Comparison of ENCODE assay signal across 29 cellular contexts in the genomic region with DNA sequence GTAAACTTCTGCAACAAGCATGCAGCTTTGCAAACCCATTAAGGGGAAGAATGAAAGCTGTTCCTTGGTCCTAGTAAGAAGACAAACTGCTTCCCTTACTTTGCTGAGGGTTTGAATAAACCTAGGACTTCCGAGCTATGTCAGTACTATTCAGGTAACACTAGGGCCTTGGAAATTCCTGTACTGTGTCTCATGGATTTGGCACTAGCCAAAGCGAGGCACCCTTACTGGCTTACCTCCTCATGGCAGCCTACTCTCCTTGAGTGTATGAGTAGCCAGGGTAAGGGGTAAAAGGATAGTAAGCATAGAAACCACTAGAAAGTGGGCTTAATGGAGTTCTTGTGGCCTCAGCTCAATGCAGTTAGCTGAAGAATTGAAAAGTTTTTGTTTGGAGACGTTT.
"Had no signal": no experiment of that assay in that cellular context is flagged by ENCODE, and none has a peak within 500 bp of the region (broad histone marks: within the 10 kb centered on the region; RNA-seq: fewer than 3 reads in every experiment).

No MANE protein-coding gene starts in this region.

- H3K27me3 Mint-ChIP-seq: activated B cell treated with CpG ODN at 0.5 μM for 24 hours; activated naive CD4-positive, alpha-beta T cell treated with anti-CD3 and anti-CD28 coated beads, Interleukin-2, amount 50 U/mL, for 24 hours; activated T-cell treated with anti-CD3 and anti-CD28 coated beads, Interleukin-2, amount 50 U/mL, for 24 hours had no signal

- H3K27ac Mint-ChIP-seq: activated B cell treated with CpG ODN at 0.5 μM for 24 hours; activated CD4-positive, alpha-beta T cell treated with anti-CD3 and anti-CD28 coated beads, Interleukin-2, amount 10 ng/mL, durations not matched to agents 24 days and 14 days; activated CD8-positive, alpha-beta memory T cell treated with anti-CD3 and anti-CD28 coated beads, Interleukin-2, amount 10 ng/mL, durations not matched to agents 7 days and 5 days; activated naive CD4-positive, alpha-beta T cell treated with anti-CD3 and anti-CD28 coated beads, Interleukin-2, amount 50 U/mL, for 24 hours; activated T-cell treated with anti-CD3 and anti-CD28 coated beads, Interleukin-2, amount 50 U/mL, for 24 hours; activated T-helper 1 cell treated with anti-CD3 and anti-CD28 coated beads, Interleukin-12 subunit alpha, Interleukin-12 subunit beta, Interleukin-2, Interleukin-4 antibody, amounts not matched to agents 30 ng/mL and 10 ng/mL and 1 ng/mL, durations not matched to agents 14 hours and 24 hours and 36 hours; T-helper 17 cell had no signal

- H3K9me3 ChIP-seq: ascending aorta, body of pancreas had no signal

- H3K27me3 ChIP-seq: ascending aorta, body of pancreas, cardiac muscle cell, MG63 had no signal

- H3K9me3 Mint-ChIP-seq: activated B cell treated with CpG ODN at 0.5 μM for 24 hours; activated CD4-positive, alpha-beta T cell treated with anti-CD3 and anti-CD28 coated beads, Interleukin-2, amount 10 ng/mL, durations not matched to agents 24 days and 14 days; activated naive CD4-positive, alpha-beta T cell treated with anti-CD3 and anti-CD28 coated beads, Interleukin-2, amount 50 U/mL, for 24 hours; activated T-cell treated with anti-CD3 and anti-CD28 coated beads, Interleukin-2, amount 50 U/mL, for 24 hours; activated T-helper 1 cell treated with anti-CD3 and anti-CD28 coated beads, Interleukin-12 subunit alpha, Interleukin-12 subunit beta, Interleukin-2, Interleukin-4 antibody, amounts not matched to agents 30 ng/mL and 10 ng/mL and 1 ng/mL, durations not matched to agents 14 hours and 24 hours and 36 hours had no signal

- H3K4me1 ChIP-seq: ascending aorta, body of pancreas had no signal

- H3K4me3 ChIP-seq: ascending aorta, body of pancreas, cardiac muscle cell, MG63 had no signal

- H3K4me3 Mint-ChIP-seq: activated B cell treated with CpG ODN at 0.5 μM for 24 hours; activated CD4-positive, alpha-beta T cell treated with anti-CD3 and anti-CD28 coated beads, Interleukin-2, amount 10 ng/mL, durations not matched to agents 24 days and 14 days; activated CD8-positive, alpha-beta memory T cell treated with anti-CD3 and anti-CD28 coated beads, Interleukin-2, amount 10 ng/mL, durations not matched to agents 7 days and 5 days; activated naive CD4-positive, alpha-beta T cell treated with anti-CD3 and anti-CD28 coated beads, Interleukin-2, amount 50 U/mL, for 24 hours; activated T-cell treated with anti-CD3 and anti-CD28 coated beads, Interleukin-2, amount 50 U/mL, for 24 hours; activated T-helper 1 cell treated with anti-CD3 and anti-CD28 coated beads, Interleukin-12 subunit alpha, Interleukin-12 subunit beta, Interleukin-2, Interleukin-4 antibody, amounts not matched to agents 30 ng/mL and 10 ng/mL and 1 ng/mL, durations not matched to agents 14 hours and 24 hours and 36 hours; T-helper 17 cell had no signal

- H3K36me3 ChIP-seq: ascending aorta, cardiac muscle cell, MG63 had no signal

- H3K36me3 Mint-ChIP-seq: activated CD8-positive, alpha-beta memory T cell treated with anti-CD3 and anti-CD28 coated beads, Interleukin-2, amount 10 ng/mL, durations not matched to agents 7 days and 5 days; activated naive CD4-positive, alpha-beta T cell treated with anti-CD3 and anti-CD28 coated beads, Interleukin-2, amount 50 U/mL, for 24 hours had no signal

- ATAC-seq: activated CD8-positive, alpha-beta memory T cell treated with anti-CD3 and anti-CD28 coated beads, Interleukin-2, amount 10 ng/mL, durations not matched to agents 7 days and 5 days; body of pancreas; T-helper 17 cell had no signal

- H3K4me1 Mint-ChIP-seq: activated B cell treated with CpG ODN at 0.5 μM for 24 hours; activated CD4-positive, alpha-beta T cell treated with anti-CD3 and anti-CD28 coated beads, Interleukin-2, amount 10 ng/mL, durations not matched to agents 24 days and 14 days; activated CD8-positive, alpha-beta memory T cell treated with anti-CD3 and anti-CD28 coated beads, Interleukin-2, amount 10 ng/mL, durations not matched to agents 7 days and 5 days; activated naive CD4-positive, alpha-beta T cell treated with anti-CD3 and anti-CD28 coated beads, Interleukin-2, amount 50 U/mL, for 24 hours; T-helper 17 cell had no signal

- DNase-seq: activated B cell treated with CpG ODN at 0.5 μM for 24 hours; activated CD4-positive, alpha-beta T cell treated with anti-CD3 and anti-CD28 coated beads for 1 hour; activated CD4-positive, alpha-beta T cell treated with anti-CD3 and anti-CD28 coated beads, Interleukin-2, amount 10 ng/mL, durations not matched to agents 24 days and 14 days; activated CD4-positive, alpha-beta T cell treated with anti-CD3 and anti-CD28 coated beads, Interleukin-2, amount 50 U/mL, for 48 hours; activated CD8-positive, alpha-beta memory T cell treated with anti-CD3 and anti-CD28 coated beads, Interleukin-2, amount 10 ng/mL, durations not matched to agents 7 days and 5 days; activated effector memory CD4-positive, alpha-beta T cell treated with Interleukin-2 at 50 U/mL for 16 hours; activated naive CD4-positive, alpha-beta T cell; activated T-cell treated with anti-CD3 and anti-CD28 coated beads, Interleukin-2, amount 50 U/mL, for 24 hours; body of pancreas; KG1; MG63; MV-4-11; NCI-H1105; NCI-H1436; NCI-H187; NCI-H2081 treated with DMSO at 0.1 percent for 48 hours; NCI-H2171 treated with DMSO at 0.1 percent for 48 hours; NCI-H345; NCI-H510A; NCI-H526 treated with DMSO at 0.1 percent for 48 hours; NCI-H82; OCI-M1; SIG-M5; T-helper 17 cell; T-helper 9 cell had no signal
